ENCODE assay signal across 7 cellular contexts in genomic region chr17:46181316-46181715, GRCh38. TPM values are rescaled to one million over a fixed set of nuclear protein-coding genes. Genes with fewer than 3 reads are reported as not detected.
DNase-seq lines count a peak whose midpoint lies in the region; ATAC-seq and TF ChIP-seq lines count a peak whose summit lies in the region.
"Not testable (repeated sequence)": the region's sequence is repeated elsewhere in the genome, so short reads cannot be mapped to it uniquely, and the experiment has no call there.

No MANE protein-coding gene starts in this region.

- not testable (repeated sequence) for H3K9me3 ChIP-seq in CD8-positive, alpha-beta T cell (ENCODE audit: low read length); HUES48 (ENCODE audit: control insufficient read depth, insufficient read depth, low read length); trophoblast cell (ENCODE audit: insufficient read depth, low read depth, low read length)

- ATAC-seq in CD8-positive, alpha-beta T cell; activated B cell treated with CpG ODN at 0.5 μM for 24 hours (ENCODE audit: low read depth); activated naive CD4-positive, alpha-beta T cell treated with anti-CD3 and anti-CD28 coated beads, Interleukin-2, amount 50 U/mL, for 72 hours; naive B cell (ENCODE audit: low read depth in 2 of 2): not testable (repeated sequence)

- H3K79me2 ChIP-seq in trophoblast cell (ENCODE audit: control insufficient read depth, insufficient read depth, low read length, poor library complexity), result peaks cover 49% of the 10 kb centered on the region

- not testable (repeated sequence) for H2BK120ac ChIP-seq in trophoblast cell (ENCODE audit: insufficient read depth, low read length, poor library complexity)

- CTCF ChIA-PET in CD8-positive, alpha-beta T cell (lab: Charles Lee), result interaction anchor here (0.6 to 2.3 kb wide), 4 partner anchors 9 to 137 kb away, joined by 3 to 9 read pairs (median 4); partner anchors contain the start of gene KANSL1
- CTCF ChIA-PET in activated B cell treated with CpG ODN at 0.5 μM for 24 hours (lab: Charles Lee), result interaction anchor here (0.7 to 2.5 kb wide), 2 partner anchors 12 to 125 kb away, joined by 3 to 10 read pairs; partner anchors contain the start of gene KANSL1

- not testable (repeated sequence) for H3K27me3 Mint-ChIP-seq in CD8-positive, alpha-beta T cell (ENCODE audit: low read depth); activated B cell treated with CpG ODN at 0.5 μM for 24 hours; dendritic cell treated with granulocyte-macrophage colony-stimulating factor and Interleukin-4, amounts not matched to agents 40 ng/mL and 50 ng/mL, for 4 days; naive B cell

- H3K4me3 ChIP-seq in CD8-positive, alpha-beta T cell (ENCODE audit: low read depth, low read length); HUES48 (ENCODE audit: low read depth, low read length); trophoblast cell (ENCODE audit: low read depth, low read length): not testable (repeated sequence)

- peaks cover 93% of the 10 kb centered on the region for H3K4me1 ChIP-seq in CD8-positive, alpha-beta T cell (ENCODE audit: insufficient read depth, low read length)
- H3K4me1 ChIP-seq in HUES48 (ENCODE audit: control insufficient read depth, insufficient read depth, low read length), result peaks cover 83% of the 10 kb centered on the region
- peaks cover 11 to 20% of the 10 kb centered on the region in 2 experiments for H3K4me1 ChIP-seq in trophoblast cell (ENCODE audit: control insufficient read depth in 1 of 2, insufficient read depth in 2 of 2, low read length in 2 of 2)

- POLR2A ChIA-PET in CD8-positive, alpha-beta T cell (lab: Charles Lee), result interaction anchor here (0.6 to 3.0 kb wide), 5 partner anchors 12 to 154 kb away, joined by 4 to 14 read pairs (median 6); partner anchors contain the start of gene KANSL1
- POLR2A ChIA-PET in activated B cell treated with CpG ODN at 0.5 μM for 24 hours (lab: Charles Lee), result interaction anchor here (1.5 kb wide), 1 partner anchor 12 kb away, joined by 7 read pairs; the partner anchor contains the start of gene KANSL1

- not testable (repeated sequence) for TF ChIP-seq CTCF in CD8-positive, alpha-beta T cell (IDR thresholded peaks at IDR 0.05); activated B cell treated with CpG ODN at 0.5 μM for 24 hours (IDR thresholded peaks at IDR 0.05)

- H3K79me1 ChIP-seq in trophoblast cell (ENCODE audit: low read length), result not testable (repeated sequence)

- H2AFZ ChIP-seq in trophoblast cell (ENCODE audit: insufficient read depth, low read length, poor library complexity), result not testable (repeated sequence)

- peaks cover 15% of the 10 kb centered on the region for H3K36me3 Mint-ChIP-seq in CD8-positive, alpha-beta T cell
- H3K36me3 Mint-ChIP-seq in activated B cell treated with CpG ODN at 0.5 μM for 24 hours (ENCODE audit: low read depth), result peaks cover 27% of the 10 kb centered on the region
- not testable (repeated sequence) for H3K36me3 Mint-ChIP-seq in activated naive CD4-positive, alpha-beta T cell treated with anti-CD3 and anti-CD28 coated beads, Interleukin-2, amount 50 U/mL, for 72 hours; naive B cell
- peaks cover 12% of the 10 kb centered on the region for H3K36me3 Mint-ChIP-seq in dendritic cell treated with granulocyte-macrophage colony-stimulating factor and Interleukin-4, amounts not matched to agents 40 ng/mL and 50 ng/mL, for 4 days (ENCODE audit: low read depth)

- H3K4ac ChIP-seq in trophoblast cell (ENCODE audit: low read depth, low read length), result peak overlapping the region; percentile 96

- peak overlapping the region; percentile 63 for H3K27ac Mint-ChIP-seq in CD8-positive, alpha-beta T cell
- peak overlapping the region; percentile 27 for H3K27ac Mint-ChIP-seq in activated B cell treated with CpG ODN at 0.5 μM for 24 hours
- peak overlapping the region; percentile 8 to 40 for H3K27ac Mint-ChIP-seq in activated naive CD4-positive, alpha-beta T cell treated with anti-CD3 and anti-CD28 coated beads, Interleukin-2, amount 50 U/mL, for 72 hours
- H3K27ac Mint-ChIP-seq in dendritic cell treated with granulocyte-macrophage colony-stimulating factor and Interleukin-4, amounts not matched to agents 40 ng/mL and 50 ng/mL, for 4 days, result peak overlapping the region; percentile 34
- peak overlapping the region in 4 of 6 donors; percentile 53 to 95 (median 72) for H3K27ac Mint-ChIP-seq in naive B cell

- H4K8ac ChIP-seq in trophoblast cell (ENCODE audit: low read depth, low read length), result not testable (repeated sequence)

- not testable (repeated sequence) for H4K91ac ChIP-seq in trophoblast cell (ENCODE audit: low read depth, low read length)

- not testable (repeated sequence) for H3K23ac ChIP-seq in trophoblast cell (ENCODE audit: low read length)

- H3K4me2 ChIP-seq in trophoblast cell (ENCODE audit: low read length), result not testable (repeated sequence)

- not testable (repeated sequence) for H3K18ac ChIP-seq in trophoblast cell (ENCODE audit: low read length)

- H2BK12ac ChIP-seq in trophoblast cell (ENCODE audit: low read length), result not testable (repeated sequence)

- not testable (repeated sequence) for H2BK5ac ChIP-seq in trophoblast cell (ENCODE audit: low read depth, low read length, poor library complexity)

- H2AK5ac ChIP-seq in trophoblast cell (ENCODE audit: low read length), result not testable (repeated sequence)

- not testable (repeated sequence) for H3K27ac ChIP-seq in CD8-positive, alpha-beta T cell (ENCODE audit: low read depth, low read length); trophoblast cell (ENCODE audit: low read depth, low read length)
- H3K27ac ChIP-seq in HUES48 (ENCODE audit: low read depth, low read length), result peak overlapping the region; percentile 38

- not testable (repeated sequence) for DNase-seq in CD8-positive, alpha-beta T cell; activated B cell treated with CpG ODN at 0.5 μM for 24 hours; activated naive CD4-positive, alpha-beta T cell treated with anti-CD3 and anti-CD28 coated beads, Interleukin-2, amount 50 U/mL, for 72 hours (ENCODE audit: low spot score in 2 of 2); naive B cell; trophoblast cell

- H3K4me3 Mint-ChIP-seq in CD8-positive, alpha-beta T cell, result peak overlapping the region; percentile 16
- not testable (repeated sequence) for H3K4me3 Mint-ChIP-seq in activated B cell treated with CpG ODN at 0.5 μM for 24 hours; dendritic cell treated with granulocyte-macrophage colony-stimulating factor and Interleukin-4, amounts not matched to agents 40 ng/mL and 50 ng/mL, for 4 days
- H3K4me3 Mint-ChIP-seq in naive B cell, result peak overlapping the region in 1 of 8 donors; percentile 36

- not testable (repeated sequence) for H3K14ac ChIP-seq in trophoblast cell (ENCODE audit: low read length)

- peaks cover 93% of the 10 kb centered on the region for H3K4me1 Mint-ChIP-seq in CD8-positive, alpha-beta T cell (ENCODE audit: low read depth)
- H3K4me1 Mint-ChIP-seq in activated B cell treated with CpG ODN at 0.5 μM for 24 hours (peaks cover 91% of the 10 kb centered on the region), naive B cell (peaks cover 73 to 91% (median 88%) of the 10 kb centered on the region in 3 donors)
- peaks cover 94% of the 10 kb centered on the region for H3K4me1 Mint-ChIP-seq in dendritic cell treated with granulocyte-macrophage colony-stimulating factor and Interleukin-4, amounts not matched to agents 40 ng/mL and 50 ng/mL, for 4 days (ENCODE audit: low read depth)

- H4K12ac ChIP-seq in trophoblast cell (ENCODE audit: low read depth, low read length), result not testable (repeated sequence)

- H3K36me3 ChIP-seq in CD8-positive, alpha-beta T cell (ENCODE audit: insufficient read depth, low read length); HUES48 (ENCODE audit: control insufficient read depth, insufficient read depth, low read length); trophoblast cell (ENCODE audit: control insufficient read depth in 1 of 2, insufficient read depth in 2 of 2, low read length in 2 of 2): not testable (repeated sequence)

- not testable (repeated sequence) for H3K27me3 ChIP-seq in CD8-positive, alpha-beta T cell (ENCODE audit: insufficient read depth, low read length); HUES48 (ENCODE audit: control insufficient read depth, insufficient read depth, low read length); trophoblast cell (ENCODE audit: insufficient read depth, low read length)

- H3K9me3 Mint-ChIP-seq in CD8-positive, alpha-beta T cell; activated B cell treated with CpG ODN at 0.5 μM for 24 hours; activated naive CD4-positive, alpha-beta T cell treated with anti-CD3 and anti-CD28 coated beads, Interleukin-2, amount 50 U/mL, for 72 hours; dendritic cell treated with granulocyte-macrophage colony-stimulating factor and Interleukin-4, amounts not matched to agents 40 ng/mL and 50 ng/mL, for 4 days; naive B cell: not testable (repeated sequence)

- WGBS in trophoblast cell (ENCODE audit: extremely low coverage, insufficient coverage, insufficient read length), result no CpG with 5 or more reads among the region's 14 CpGs

- H3K9ac ChIP-seq in HUES48 (ENCODE audit: low read depth, low read length); trophoblast cell (ENCODE audit: low read length): not testable (repeated sequence)

- intact Hi-C loops in CD8-positive, alpha-beta T cell (cut with DNase I, micrococcal nuclease); activated B cell treated with CpG ODN at 0.5 μM for 24 hours (cut with micrococcal nuclease): not testable (repeated sequence)
- intact Hi-C loops in dendritic cell treated with granulocyte-macrophage colony-stimulating factor and Interleukin-4, amounts not matched to agents 40 ng/mL and 50 ng/mL, for 4 days (cut with micrococcal nuclease), result loop anchor here (10.0 kb wide), 2 partner anchors 137 to 177 kb away; no protein-coding TSS in a partner anchor

RNA-seq across cellular contexts. Expression of gene KANSL1, which starts 11.9 kb away (rescaled TPM):
- total RNA-seq in CD8-positive, alpha-beta T cell, result 100 to 1,000 TPM; 150 to 152 TPM
- total RNA-seq in activated B cell treated with CpG ODN at 0.5 μM for 24 hours, result 127 and 152 TPM in 2 replicates
- 10 to 100 TPM; 74.7 to 87.3 TPM for total RNA-seq in activated naive CD4-positive, alpha-beta T cell treated with anti-CD3 and anti-CD28 coated beads, Interleukin-2, amount 50 U/mL, for 72 hours
- 10 to 100 TPM in 5 of 6 donors, 1 to 10 TPM in 1; 5.8 to 27.5 (median 16.5) TPM for polyA plus RNA-seq in naive B cell (ENCODE audit: low read depth in 6 of 6)
- 34.1 and 34.6 TPM in 2 replicates for polyA plus RNA-seq in trophoblast cell (2013)
